Comparison of ENCODE assay signal across 8 cellular contexts in the genomic region with DNA sequence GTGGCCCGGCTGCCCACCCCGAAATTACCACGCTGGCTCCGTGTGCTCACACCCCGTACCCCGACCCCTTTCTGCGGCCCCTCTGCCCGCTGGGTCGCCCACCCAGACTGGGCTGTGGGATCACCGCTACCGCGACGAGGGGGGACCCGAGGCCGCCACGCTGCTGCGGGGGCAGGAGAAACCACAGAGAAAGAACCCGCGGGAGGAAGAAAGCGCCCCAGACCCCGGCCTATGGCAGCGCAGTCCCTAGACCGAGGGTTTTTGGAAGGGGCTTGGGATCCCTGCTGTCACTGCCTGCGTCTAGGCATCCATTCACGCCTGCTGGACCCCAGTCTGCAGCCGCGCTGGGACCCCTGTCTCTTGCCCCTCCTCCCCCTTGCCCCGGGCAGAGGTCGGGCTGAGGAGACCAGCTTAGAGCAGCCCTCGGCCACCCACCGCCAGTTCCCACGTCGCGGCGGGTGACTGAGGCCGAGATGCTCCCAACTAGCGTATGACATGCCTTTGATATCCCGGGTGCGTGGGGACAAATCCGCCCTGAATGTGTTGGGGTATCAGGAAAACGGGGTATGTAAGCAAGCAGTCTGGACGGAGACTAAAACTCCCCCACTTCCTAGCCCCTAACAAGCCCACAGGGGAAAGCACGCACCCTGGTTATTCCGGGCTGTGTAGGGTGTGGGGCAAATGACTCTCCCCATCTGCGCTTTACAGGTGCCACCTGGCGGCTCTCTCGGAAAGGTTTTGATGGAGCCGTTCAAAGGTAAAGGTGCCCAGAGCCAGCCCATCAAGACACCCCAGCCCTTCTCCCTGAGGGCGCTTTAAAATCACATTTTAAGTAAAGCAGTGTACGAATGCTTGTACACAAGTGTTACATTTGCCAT. TPM values are rescaled to one million over a fixed set of nuclear protein-coding genes. Genes with fewer than 3 reads are reported as not detected.
DNase-seq lines count a peak whose midpoint lies in the region; ATAC-seq and TF ChIP-seq lines count a peak whose summit lies in the region.

No MANE protein-coding gene starts in this region.

- no peak overlapping the region for H3K27ac ChIP-seq in ACC112 (ENCODE audit: low read depth, low read length)
- H3K27ac ChIP-seq in KMS-11: no peak overlapping the region
- peak overlapping the region; percentile 80 for H3K27ac ChIP-seq in caudate nucleus (ENCODE audit: low read depth, low read length)

- no peaks in the 10 kb centered on the region for H3K79me2 ChIP-seq in ACC112 (ENCODE audit: control insufficient read depth, insufficient read depth, low read length, unreplicated experiment)
- H3K79me2 ChIP-seq in KMS-11 (ENCODE audit: insufficient read depth, low read depth): no peaks in the 10 kb centered on the region

- no peaks in the 10 kb centered on the region for H4K20me1 ChIP-seq in KMS-11 (ENCODE audit: insufficient read depth)

- peak overlapping the region; percentile 19; the same call in 1 of the 2 replicates for H3K9ac ChIP-seq in KMS-11

- TF ChIP-seq CTCF in KMS-11 (conservative IDR thresholded peaks at IDR 0.05; ENCODE audit: low read depth, low read length): peak; percentile 25; the same call in 1 of the 2 replicates

- ATAC-seq in GM19328 (IDR thresholded peaks at IDR 0.05; ENCODE audit: unreplicated experiment) (peak; percentile 70), left lobe of liver (peak; percentile 84)

- peak; percentile 42 for DNase-seq in activated CD4-positive, CD25-positive, alpha-beta regulatory T cell treated with anti-CD3 and anti-CD28 coated beads, Interleukin-2, amount 50 U/mL, for 16 hours (ENCODE audit: low read depth, low spot score)
- DNase-seq in caudate nucleus (lab: John Stamatoyannopoulos, UW) (peak in 52 of 61 donors; percentile 0 to 80 (median 39)), left lobe of liver (ENCODE audit: low spot score) (no peak), OCI-M2 (lab: John Stamatoyannopoulos, UW; ENCODE audit: unreplicated experiment) (no peak)
- peak; percentile 65 to 78 for DNase-seq in stimulated activated CD4-positive, alpha-beta T cell treated with anti-CD3 and anti-CD28 coated beads, Interleukin-4, amount 100 ng/mL, for 4 hours

- H3K4me1 ChIP-seq in ACC112 (ENCODE audit: control insufficient read depth, insufficient read depth, low read length, unreplicated experiment): no peaks in the 10 kb centered on the region
- no peaks in the 10 kb centered on the region for H3K4me1 ChIP-seq in KMS-11 (ENCODE audit: low read depth, poor library complexity, severe bottlenecking)

- H2AFZ ChIP-seq in ACC112 (ENCODE audit: low read length, unreplicated experiment) (peak overlapping the region; percentile 74), KMS-11 (ENCODE audit: low read depth) (peak overlapping the region; percentile 92)

- peaks cover 10% of the 10 kb centered on the region for H3K27me3 ChIP-seq in ACC112 (ENCODE audit: insufficient read depth, low read length)
- H3K27me3 ChIP-seq in KMS-11 (ENCODE audit: insufficient read depth, low read depth): no peaks in the 10 kb centered on the region

- H3K36me3 ChIP-seq in ACC112 (ENCODE audit: insufficient read depth, low read length): no peaks in the 10 kb centered on the region
- H3K36me3 ChIP-seq in KMS-11 (ENCODE audit: insufficient read depth): no peaks in the 10 kb centered on the region

- peak overlapping the region; percentile 65 for H3K4me2 ChIP-seq in KMS-11

- peak overlapping the region; percentile 92 for H3K4me3 ChIP-seq in ACC112 (ENCODE audit: low read depth, low read length)
- H3K4me3 ChIP-seq in KMS-11 (IDR thresholded peaks at IDR 0.05; ENCODE audit: insufficient read depth, low read depth, low read length): no peak overlapping the region

RNA-seq across cellular contexts. Expression of a gene that starts 0.9 kb away (rescaled TPM):
- 0.93 TPM for total RNA-seq in left lobe of liver

Comparison
In these comparisons a context has a peak if more than half of its experiments do, and no peak if none do; other contexts are left out.
1. DNase-seq: peak in activated CD4-positive, CD25-positive, alpha-beta regulatory T cell treated with anti-CD3 and anti-CD28 coated beads, Interleukin-2, amount 50 U/mL, for 16 hours (single experiment), caudate nucleus (52 of 61) and stimulated activated CD4-positive, alpha-beta T cell treated with anti-CD3 and anti-CD28 coated beads, Interleukin-4, amount 100 ng/mL, for 4 hours (2 of 2); none in left lobe of liver (single experiment) and OCI-M2 (single experiment).